In the genomic region with DNA sequence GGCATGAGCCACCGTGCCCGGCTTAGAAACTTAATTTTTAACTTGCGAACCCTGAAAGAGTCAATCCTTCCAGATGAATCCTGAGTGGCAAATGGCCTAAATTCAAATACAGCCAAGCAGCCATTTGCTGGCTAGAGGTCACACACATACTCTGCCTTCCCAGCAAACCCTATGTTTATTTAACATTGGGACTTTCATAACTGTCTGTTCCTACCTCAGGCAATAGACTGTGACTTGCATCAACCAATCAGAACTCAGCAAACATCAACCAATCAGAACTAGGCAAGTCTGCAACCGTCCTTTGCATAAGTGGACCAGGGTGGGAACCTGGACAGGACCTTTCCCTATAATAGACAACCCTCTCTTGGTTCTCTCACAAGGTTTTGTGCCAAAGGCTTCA, we compare ENCODE assay signal across 17 cellular contexts.
DNase-seq lines count a peak whose midpoint lies in the region; ATAC-seq, FAIRE-seq and TF ChIP-seq lines count a peak whose summit lies in the region.
"Had no signal": no experiment of that assay in that cellular context is flagged by ENCODE, and none has a peak within 500 bp of the region (broad histone marks: within the 10 kb centered on the region; RNA-seq: fewer than 3 reads in every experiment).

No MANE protein-coding gene starts in this region.

- no peak overlapping the region for H2BK12ac ChIP-seq in mesenchymal stem cell (ENCODE audit: low read length in 2 of 2)

- ATAC-seq in K562 (peak; percentile 42; the same call in 1 of the 3 replicates), GM21381 (IDR thresholded peaks at IDR 0.05; ENCODE audit: unreplicated experiment) (no peak)
- ATAC-seq: A549, GM23338 had no signal

- H3K9ac ChIP-seq in K562 (ENCODE audit: insufficient read depth in 1 of 2, low read depth in 2 of 2, low read length in 2 of 2) (no peak overlapping the region), mesenchymal stem cell (ENCODE audit: low read length) (no peak overlapping the region)
- H3K9ac ChIP-seq: KMS-11 had no signal

- H4K91ac ChIP-seq in mesenchymal stem cell (ENCODE audit: low read length): no peak overlapping the region

- no peak for TF ChIP-seq RAD21 in K562 (CRISPR knock-in tag; conservative IDR thresholded peaks at IDR 0.05 in 1 of 2, IDR thresholded peaks at IDR 0.05 in 1 of 2)

- CTCF ChIA-PET in K562 (lab: Yijun Ruan, JAX; ENCODE audit: low intra/inter-chr PET ratio): no interaction called here

- H3K4me3 ChIP-seq in K562 (no peak overlapping the region), mesenchymal stem cell (ENCODE audit: insufficient read depth in 1 of 2, low read depth in 1 of 2, low read length in 2 of 2) (no peak overlapping the region)
- H3K4me3 ChIP-seq: A549, GM23338 had no signal

- intact Hi-C loops in K562 (cut with micrococcal nuclease): no loop called here

- no peak overlapping the region for H3K14ac ChIP-seq in mesenchymal stem cell (ENCODE audit: low read length in 2 of 2)

- no TSS peak for BruUV-seq in K562 (replicated peaks; lab: Mats Ljungman, UMichigan)

- in situ Hi-C loops in Caki2 (cut with HindIII; ENCODE audit: low pct_unique_long_range_greater_than_20kb, low sequenced_read_pairs) (no loop called here), K562 (cut with MboI) (no loop called here)

- TF ChIP-seq POLR2A in K562 (conservative IDR thresholded peaks at IDR 0.05): no peak

- H3K4ac ChIP-seq in mesenchymal stem cell (ENCODE audit: low read depth in 1 of 2, low read length in 2 of 2): no peak overlapping the region

- H3K27me3 ChIP-seq in K562 (ENCODE audit: control insufficient read depth in 2 of 2, insufficient read depth in 2 of 2, low read length in 2 of 2): peaks cover 0 to 17% of the 10 kb centered on the region in 2 experiments; a peak in 3 of 5 replicates
- H3K27me3 ChIP-seq in mesenchymal stem cell (ENCODE audit: control insufficient read depth in 1 of 2, insufficient read depth in 1 of 2, low read length in 2 of 2): no peaks in the 10 kb centered on the region
- H3K27me3 ChIP-seq: BE2C had no signal

- H2BK120ac ChIP-seq in mesenchymal stem cell (ENCODE audit: low read depth, low read length): no peak overlapping the region

- H3K27ac ChIP-seq in K562 (ENCODE audit: extremely low read depth, low read depth, low read length) (no peak overlapping the region), mesenchymal stem cell (ENCODE audit: low read length, poor library complexity, severe bottlenecking) (no peak overlapping the region)
- H3K27ac ChIP-seq: A549, C4-2B, KMS-11 had no signal

- no peak overlapping the region for H4K8ac ChIP-seq in mesenchymal stem cell (ENCODE audit: low read length)

- WGBS in K562 (ENCODE audit: insufficient coverage, low coverage, missing lambda C conversion rate): 0% methylated on average over 4 of the region's 4 CpGs
- WGBS in mesenchymal stem cell: 95% methylated on average over 4 of the region's 4 CpGs

- H3K18ac ChIP-seq in mesenchymal stem cell (ENCODE audit: low read depth in 1 of 2, low read length in 2 of 2): no peak overlapping the region

- DNase-seq in Caki2 (ENCODE audit: low read depth) (peak; percentile 7), H4 (ENCODE audit: low spot score) (peak; percentile 19), K562 (ENCODE audit: extremely low read depth in 1 of 4, low spot score in 3 of 4) (peak in 2 of 4 experiments; percentile 15 to 27), mesenchymal stem cell (no peak), HCEC 1CT (no peak), iPS-NIHi7 (ENCODE audit: extremely low spot score) (no peak)
- DNase-seq: BE2C; CD4-positive, alpha-beta memory T cell; COR-L47; DND-41; H9 had no signal

- H3K9me1 ChIP-seq in K562 (ENCODE audit: control insufficient read depth, insufficient read depth, low read length): no peaks in the 10 kb centered on the region

- no peaks in the 10 kb centered on the region for H4K20me1 ChIP-seq in K562 (replicated peaks; ENCODE audit: control insufficient read depth, insufficient read depth, low read length)

- no peaks in the 10 kb centered on the region for H3K79me2 ChIP-seq in K562 (ENCODE audit: control insufficient read depth, insufficient read depth, low read length)

- H3K36me3 ChIP-seq in K562 (ENCODE audit: control insufficient read depth, insufficient read depth, low read length): no peaks in the 10 kb centered on the region
- no peaks in the 10 kb centered on the region for H3K36me3 ChIP-seq in mesenchymal stem cell (ENCODE audit: control insufficient read depth in 1 of 2, insufficient read depth in 2 of 2, low read depth in 1 of 2, low read length in 2 of 2)
- H3K36me3 ChIP-seq: BE2C had no signal

- no peak overlapping the region for H2AFZ ChIP-seq in K562 (ENCODE audit: low read depth, low read length)
- H2AFZ ChIP-seq in mesenchymal stem cell (ENCODE audit: low read depth, low read length): peak overlapping the region; percentile 39
- H2AFZ ChIP-seq: GM23338 had no signal

- H3K9me3 ChIP-seq in K562 (replicated peaks; ENCODE audit: control insufficient read depth, insufficient read depth, low read depth, low read length) (no peaks in the 10 kb centered on the region), mesenchymal stem cell (ENCODE audit: control insufficient read depth, low read length) (no peaks in the 10 kb centered on the region)
- H3K9me3 ChIP-seq: A549, BE2C had no signal

- H3K23ac ChIP-seq in mesenchymal stem cell (ENCODE audit: low read length in 2 of 2): no peak overlapping the region

- H2BK5ac ChIP-seq in mesenchymal stem cell (ENCODE audit: low read depth, low read length, poor library complexity, severe bottlenecking): no peak overlapping the region

- H3K4me1 ChIP-seq in K562 (replicated peaks in 1 of 2; ENCODE audit: control insufficient read depth in 2 of 2, insufficient read depth in 2 of 2, low read length in 2 of 2) (no peaks in the 10 kb centered on the region), mesenchymal stem cell (ENCODE audit: control insufficient read depth, insufficient read depth, low read depth, low read length) (peaks cover 2% of the 10 kb centered on the region)
- H3K4me1 ChIP-seq: A549 had no signal

- no peak for TF ChIP-seq EP300 in K562 (IDR thresholded peaks at IDR 0.05; ENCODE audit: low read length)

- no peak overlapping the region for H2BK15ac ChIP-seq in mesenchymal stem cell (ENCODE audit: low read depth, poor library complexity, severe bottlenecking)

- H3K79me1 ChIP-seq in mesenchymal stem cell (replicated peaks; ENCODE audit: low read length, poor library complexity, severe bottlenecking): no peaks in the 10 kb centered on the region

- no peak for FAIRE-seq in K562 (lab: Jason Lieb, UNC)
- FAIRE-seq: A549, GM18507 had no signal

- no peak for TF ChIP-seq CTCF in K562 (IDR thresholded peaks at IDR 0.05 in 2 of 3, conservative IDR thresholded peaks at IDR 0.05 in 1 of 3; ENCODE audit: insufficient read depth in 2 of 3, low read depth in 1 of 3, low read length in 3 of 3)

- no peak overlapping the region for H2AK5ac ChIP-seq in mesenchymal stem cell (ENCODE audit: low read length, severe bottlenecking)

- no peak overlapping the region for H3K4me2 ChIP-seq in K562 (ENCODE audit: insufficient read depth, low read length)
- H3K4me2 ChIP-seq in mesenchymal stem cell (ENCODE audit: low read length, poor library complexity, severe bottlenecking): no peak overlapping the region
- H3K4me2 ChIP-seq: A549, GM23338, KMS-11 had no signal

- POLR2A ChIA-PET in K562 (lab: Yijun Ruan, JAX): interaction anchor here (0.6 kb wide), 1 partner anchor 21 kb away, joined by 3 read pairs; no protein-coding TSS in a partner anchor

TF ChIP-seq in K562, 482 proteins besides CTCF, POLR2A, EP300 and RAD21 (continues in another document):
- no peak for TF ChIP-seq MBD2 (IDR thresholded peaks at IDR 0.05; ENCODE audit: borderline replicate concordance, low read depth)
- TF ChIP-seq BRD4 (IDR thresholded peaks at IDR 0.05): no peak
- no peak for TF ChIP-seq SREBF2 (CRISPR knock-in tag; IDR thresholded peaks at IDR 0.05)
- TF ChIP-seq ZNF699 (CRISPR knock-in tag; IDR thresholded peaks at IDR 0.05; ENCODE audit: insufficient replicate concordance): no peak
- TF ChIP-seq, protein P1, sequence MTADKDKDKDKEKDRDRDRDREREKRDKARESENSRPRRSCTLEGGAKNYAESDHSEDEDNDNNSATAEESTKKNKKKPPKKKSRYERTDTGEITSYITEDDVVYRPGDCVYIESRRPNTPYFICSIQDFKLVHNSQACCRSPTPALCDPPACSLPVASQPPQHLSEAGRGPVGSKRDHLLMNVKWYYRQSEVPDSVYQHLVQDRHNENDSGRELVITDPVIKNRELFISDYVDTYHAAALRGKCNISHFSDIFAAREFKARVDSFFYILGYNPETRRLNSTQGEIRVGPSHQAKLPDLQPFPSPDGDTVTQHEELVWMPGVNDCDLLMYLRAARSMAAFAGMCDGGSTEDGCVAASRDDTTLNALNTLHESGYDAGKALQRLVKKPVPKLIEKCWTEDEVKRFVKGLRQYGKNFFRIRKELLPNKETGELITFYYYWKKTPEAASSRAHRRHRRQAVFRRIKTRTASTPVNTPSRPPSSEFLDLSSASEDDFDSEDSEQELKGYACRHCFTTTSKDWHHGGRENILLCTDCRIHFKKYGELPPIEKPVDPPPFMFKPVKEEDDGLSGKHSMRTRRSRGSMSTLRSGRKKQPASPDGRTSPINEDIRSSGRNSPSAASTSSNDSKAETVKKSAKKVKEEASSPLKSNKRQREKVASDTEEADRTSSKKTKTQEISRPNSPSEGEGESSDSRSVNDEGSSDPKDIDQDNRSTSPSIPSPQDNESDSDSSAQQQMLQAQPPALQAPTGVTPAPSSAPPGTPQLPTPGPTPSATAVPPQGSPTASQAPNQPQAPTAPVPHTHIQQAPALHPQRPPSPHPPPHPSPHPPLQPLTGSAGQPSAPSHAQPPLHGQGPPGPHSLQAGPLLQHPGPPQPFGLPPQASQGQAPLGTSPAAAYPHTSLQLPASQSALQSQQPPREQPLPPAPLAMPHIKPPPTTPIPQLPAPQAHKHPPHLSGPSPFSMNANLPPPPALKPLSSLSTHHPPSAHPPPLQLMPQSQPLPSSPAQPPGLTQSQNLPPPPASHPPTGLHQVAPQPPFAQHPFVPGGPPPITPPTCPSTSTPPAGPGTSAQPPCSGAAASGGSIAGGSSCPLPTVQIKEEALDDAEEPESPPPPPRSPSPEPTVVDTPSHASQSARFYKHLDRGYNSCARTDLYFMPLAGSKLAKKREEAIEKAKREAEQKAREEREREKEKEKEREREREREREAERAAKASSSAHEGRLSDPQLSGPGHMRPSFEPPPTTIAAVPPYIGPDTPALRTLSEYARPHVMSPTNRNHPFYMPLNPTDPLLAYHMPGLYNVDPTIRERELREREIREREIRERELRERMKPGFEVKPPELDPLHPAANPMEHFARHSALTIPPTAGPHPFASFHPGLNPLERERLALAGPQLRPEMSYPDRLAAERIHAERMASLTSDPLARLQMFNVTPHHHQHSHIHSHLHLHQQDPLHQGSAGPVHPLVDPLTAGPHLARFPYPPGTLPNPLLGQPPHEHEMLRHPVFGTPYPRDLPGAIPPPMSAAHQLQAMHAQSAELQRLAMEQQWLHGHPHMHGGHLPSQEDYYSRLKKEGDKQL (CRISPR knock-in tag; IDR thresholded peaks at IDR 0.05; ENCODE audit: borderline replicate concordance): no peak
- no peak for TF ChIP-seq BMI1 (IDR thresholded peaks at IDR 0.05; ENCODE audit: low read length)
- no peak for TF ChIP-seq GABPB2 (CRISPR knock-in tag; conservative IDR thresholded peaks at IDR 0.05)
- TF ChIP-seq DDX20 (tag; IDR thresholded peaks at IDR 0.05; ENCODE audit: low read depth): no peak
- no peak for TF ChIP-seq ZNF174 (CRISPR knock-in tag; IDR thresholded peaks at IDR 0.05)

Comparison
In these comparisons a context has a peak if more than half of its experiments do, and no peak if none do; other contexts are left out.
1. DNase-seq: peak in Caki2 (single experiment) and H4 (single experiment); none in mesenchymal stem cell (single experiment), HCEC 1CT (single experiment) and iPS-NIHi7 (single experiment).